Comparison of ENCODE assay signal across 9 cellular contexts in genomic region chr7:98280296-98280695, GRCh38. TPM values are rescaled to one million over a fixed set of nuclear protein-coding genes. Genes with fewer than 3 reads are reported as not detected.
DNase-seq lines count a peak whose midpoint lies in the region; ATAC-seq and TF ChIP-seq lines count a peak whose summit lies in the region.
"Had no signal": no experiment of that assay in that cellular context is flagged by ENCODE, and none has a peak within 500 bp of the region (broad histone marks: within the 10 kb centered on the region; RNA-seq: fewer than 3 reads in every experiment).

No MANE protein-coding gene starts in this region.

- peak overlapping the region; percentile 83 to 84 for H3K27ac Mint-ChIP-seq in T-cell

- H3K36me3 ChIP-seq in psoas muscle (ENCODE audit: insufficient read depth in 1 of 2, low read depth in 1 of 2) = no peaks in the 10 kb centered on the region

- H3K9me3 ChIP-seq in psoas muscle = no peaks in the 10 kb centered on the region

- peak overlapping the region; percentile 99 for H3K27ac ChIP-seq in psoas muscle

- DNase-seq in GM12865 (ENCODE audit: low read depth) (no peak), T-cell (no peak), fibroblast of mammary gland (ENCODE audit: low read depth) (no peak), psoas muscle (no peak), cerebellar cortex (ENCODE audit: low spot score) (no peak)
- no peak for DNase-seq in stimulated activated CD4-positive, alpha-beta T cell treated with anti-CD3 and anti-CD28 coated beads, Interleukin-12 subunit alpha, Interleukin-12 subunit beta, amount 100 ng/mL, for 4 hours
- DNase-seq in stimulated activated CD4-positive, alpha-beta T cell treated with anti-CD3 and anti-CD28 coated beads, Interleukin-15, amount 100 ng/mL, for 24 hours = no peak
- DNase-seq: cerebellar nuclear complex had no signal

- H3K4me3 ChIP-seq in GM12865 (ENCODE audit: low read depth, low read length) (peak overlapping the region; percentile 85), fibroblast of mammary gland (ENCODE audit: control insufficient read depth, low read depth, low read length) (peak overlapping the region; percentile 55), psoas muscle (peak overlapping the region; percentile 67)

- H3K36me3 Mint-ChIP-seq in T-cell = no peaks in the 10 kb centered on the region

- ATAC-seq in T-cell (replicated peaks in 1 of 4) = no peak
- no peak for ATAC-seq in psoas muscle
- no peak for ATAC-seq in HG02981 (IDR thresholded peaks at IDR 0.05; ENCODE audit: unreplicated experiment)

- WGBS in psoas muscle, 3 donors = 55 to 64% (median 63%) methylated on average over 7 of the region's 7 CpGs

- no peaks in the 10 kb centered on the region for H3K9me3 Mint-ChIP-seq in T-cell

- intact Hi-C loops in psoas muscle (cut with DNase I) = loop anchor here (2.0 to 10.0 kb wide), 3 partner anchors 27 to 125 kb away; partner anchors contain the start of genes BAIAP2L1 (in 1 of the 2) and TECPR1 (in 1 of the 2)

- peak overlapping the region; percentile 83 to 85 (median 84) for H3K4me3 Mint-ChIP-seq in T-cell

- TF ChIP-seq CTCF in GM12865 (IDR thresholded peaks at IDR 0.05; ENCODE audit: insufficient read depth, low read depth, low read length, missing control alignments) (no peak), fibroblast of mammary gland (conservative IDR thresholded peaks at IDR 0.05; ENCODE audit: control insufficient read depth, insufficient read depth, low read depth, low read length) (no peak), psoas muscle (IDR thresholded peaks at IDR 0.05) (no peak)

- no peaks in the 10 kb centered on the region for H3K27me3 ChIP-seq in psoas muscle (ENCODE audit: insufficient read depth in 3 of 3, low read length in 2 of 3)

- POLR2A ChIA-PET in T-cell (lab: Charles Lee) = interaction anchor here (0.6 to 1.2 kb wide), 3 partner anchors 13 to 30 kb away, joined by 3 to 8 read pairs (median 4); no protein-coding TSS in a partner anchor

- peaks cover 26 to 35% (median 33%) of the 10 kb centered on the region in 3 donors for H3K4me1 Mint-ChIP-seq in T-cell

- peaks cover 26% of the 10 kb centered on the region for H3K4me1 ChIP-seq in psoas muscle

- H3K27me3 Mint-ChIP-seq in T-cell = no peaks in the 10 kb centered on the region

- CTCF ChIA-PET in T-cell (lab: Charles Lee) = interaction anchor here (0.6 to 1.0 kb wide), 6 partner anchors 13 to 600 kb away, joined by 3 to 4 read pairs (median 3); no protein-coding TSS in a partner anchor

RNA-seq across cellular contexts. Expression of gene BRI3, which starts 1.2 kb away (rescaled TPM):
- total RNA-seq in T-cell = 10 to 100 TPM; 53.4 to 73.0 (median 61.2) TPM
- total RNA-seq in psoas muscle = 100 to 1,000 TPM; 231 to 529 (median 366) TPM
- 100 to 1,000 TPM; 301 to 509 (median 443) TPM for polyA plus RNA-seq in psoas muscle

RNA-seq across cellular contexts. Expression of gene TECPR1, which starts 28.3 kb away (rescaled TPM):
- total RNA-seq in T-cell = 100 to 1,000 TPM; 118 to 192 (median 162) TPM
- total RNA-seq in psoas muscle = 10 to 100 TPM in 3 of 4 donors, 1 to 10 TPM in 1; 10.0 to 23.0 (median 18.6) TPM
- polyA plus RNA-seq in psoas muscle = 10 to 100 TPM in 2 of 3 donors, 1 to 10 TPM in 1; 7.0 to 14.5 (median 14.0) TPM

Comparison
In these comparisons a context has a peak if more than half of its experiments do, and no peak if none do; other contexts are left out.
1. RNA of gene TECPR1, which starts 28.3 kb away (total RNA-seq): 118 to 192 TPM in T-cell; 10.0 to 23.0 TPM in psoas muscle; every median in the first group is over 4 times any median in the second.
2. Peak in every context shown above with its lines, with median percentiles within 50 percentile points of each other: H3K4me3 ChIP-seq.